17 cellular contexts compared by ENCODE assay signal in genomic region chr12:76643438-76643837, GRCh38.
"Had no signal": no experiment of that assay in that cellular context is flagged by ENCODE, and none has a peak within 500 bp of the region (broad histone marks: within the 10 kb centered on the region; RNA-seq: fewer than 3 reads in every experiment).

No MANE protein-coding gene starts in this region.

- FAIRE-seq: endometrium, frontal cortex had no signal

- DNase-seq: activated CD4-positive, alpha-beta T cell treated with anti-CD3 and anti-CD28 coated beads for 1 hour; activated CD4-positive, alpha-beta T cell treated with anti-CD3 and anti-CD28 coated beads, Interleukin-2, amount 50 U/mL, for 48 hours; activated naive CD4-positive, alpha-beta T cell treated with anti-CD3 and anti-CD28 coated beads for 36 hours; adrenal gland; caudate nucleus; colonic mucosa; head of caudate nucleus; nephron progenitor cell; occipital lobe; right lobe of liver; T-helper 1 cell; T1000 had no signal

- H3K4me1 ChIP-seq: adrenal gland, colonic mucosa, prostate gland, right lobe of liver, suprapubic skin had no signal

- H3K9me3 ChIP-seq: adrenal gland, colonic mucosa, prostate gland, right lobe of liver, suprapubic skin had no signal

- H3K4me3 ChIP-seq: adrenal gland, colonic mucosa, prostate gland, right lobe of liver, suprapubic skin had no signal

- H3K36me3 ChIP-seq: adrenal gland, colonic mucosa, prostate gland, right lobe of liver, suprapubic skin had no signal

- ATAC-seq: esophagus mucosa, right lobe of liver had no signal

- H3K27ac ChIP-seq: adrenal gland, colonic mucosa, prostate gland, right lobe of liver, suprapubic skin had no signal

- H3K27me3 ChIP-seq: adrenal gland, colonic mucosa, right lobe of liver, suprapubic skin had no signal
